Comparison of ENCODE assay signal across 8 cellular contexts in genomic region chr6:95577317-95578105, GRCh38. TPM values are rescaled to one million over a fixed set of nuclear protein-coding genes. Genes with fewer than 3 reads are reported as not detected.
DNase-seq lines count a peak whose midpoint lies in the region; ATAC-seq and TF ChIP-seq lines count a peak whose summit lies in the region.

TSS of gene MANEA (plus strand) at chr6:95577535. CDS start at chr6:95586440, 8,905 bp downstream.

- no peaks in the 10 kb centered on the region for H3K36me3 Mint-ChIP-seq in progenitor cell of endocrine pancreas (ENCODE audit: insufficient read depth)

- ATAC-seq in HG02852 (IDR thresholded peaks at IDR 0.05; ENCODE audit: unreplicated experiment) (peak; percentile 82), left cardiac atrium (peak; percentile 98 to 99), upper lobe of right lung (peak; percentile 97)

- in situ Hi-C loops in GM13977 (cut with MboI; ENCODE audit: low pct_unique_long_range_greater_than_20kb, low sequenced_read_pairs, unreplicated experiment): no loop called here

- H3K9me3 ChIP-seq in adrenal gland (replicated peaks in 1 of 3) (no peaks in the 10 kb centered on the region), upper lobe of right lung (no peaks in the 10 kb centered on the region)

- H3K27me3 ChIP-seq in adrenal gland (no peaks in the 10 kb centered on the region), upper lobe of right lung (no peaks in the 10 kb centered on the region)

- TF ChIP-seq CTCF in GM13977 (IDR thresholded peaks at IDR 0.05; ENCODE audit: extremely low read depth, insufficient read depth, missing control alignments) (no peak), adrenal gland (IDR thresholded peaks at IDR 0.05) (peak in 1 of 6 experiments; percentile 15), progenitor cell of endocrine pancreas (IDR thresholded peaks at IDR 0.05; ENCODE audit: unreplicated experiment) (peak; percentile 11), upper lobe of right lung (IDR thresholded peaks at IDR 0.05) (no peak)

- H3K27ac ChIP-seq in adrenal gland (peak within 1 kb of the TSS; percentile 34 to 96 (median 94)), upper lobe of right lung (peak within 1 kb of the TSS; percentile 94)

- TF ChIP-seq POLR2A in adrenal gland (IDR thresholded peaks at IDR 0.05): peak; percentile 5 to 73

- peak within 1 kb of the TSS; percentile 99 for H3K27ac Mint-ChIP-seq in progenitor cell of endocrine pancreas

- H3K4me1 Mint-ChIP-seq in progenitor cell of endocrine pancreas (ENCODE audit: low read depth): peaks cover 25% of the 10 kb centered on the region

- peak; percentile 84 for DNase-seq in GM13977 (ENCODE audit: low spot score)
- peak; percentile 68 for DNase-seq in NCI-H1436 treated with DMSO at 0.1 percent for 48 hours (lab: John Stamatoyannopoulos, UW)
- peak; percentile 64 to 87 (median 75) for DNase-seq in T-helper 1 cell
- DNase-seq in adrenal gland: peak; percentile 76 to 87 (median 82)
- DNase-seq in left cardiac atrium: peak; percentile 85
- DNase-seq in progenitor cell of endocrine pancreas (ENCODE audit: low spot score, unreplicated experiment): peak; percentile 67
- peak; percentile 89 for DNase-seq in upper lobe of right lung

- H3K4me3 ChIP-seq in adrenal gland: peak within 1 kb of the TSS; percentile 68 to 98 (median 92)
- peak within 1 kb of the TSS; percentile 82 for H3K4me3 ChIP-seq in upper lobe of right lung

- H3K9me3 Mint-ChIP-seq in progenitor cell of endocrine pancreas (ENCODE audit: low read depth): no peaks in the 10 kb centered on the region

- H3K36me3 ChIP-seq in adrenal gland (replicated peaks in 1 of 2) (no peaks in the 10 kb centered on the region), upper lobe of right lung (no peaks in the 10 kb centered on the region)

- peak within 1 kb of the TSS; percentile 91 for H3K4me3 Mint-ChIP-seq in progenitor cell of endocrine pancreas (ENCODE audit: low read depth)

- WGBS in adrenal gland, 4 donors: 0 to 2% (median 1%) methylated on average over 39 to 70 of the region's 70 CpGs

- peaks cover 5 to 26% of the 10 kb centered on the region in 2 donors for H3K4me1 ChIP-seq in adrenal gland (replicated peaks in 1 of 2)
- H3K4me1 ChIP-seq in upper lobe of right lung: peaks cover 20% of the 10 kb centered on the region

- intact Hi-C loops in adrenal gland (cut with DNase I) (no loop called here), left cardiac atrium (cut with DNase I) (no loop called here), upper lobe of right lung (cut with DNase I) (no loop called here)

- peaks cover 11% of the 10 kb centered on the region for H3K27me3 Mint-ChIP-seq in progenitor cell of endocrine pancreas

RNA-seq across cellular contexts. Expression of gene MANEA, which starts in this region (rescaled TPM):
- total RNA-seq in adrenal gland: 10 to 100 TPM in 4 of 8 donors, 1 to 10 TPM in 4; 6.4 to 12.7 (median 10.5) TPM
- 10 to 100 TPM in 1 of 3 donors, 1 to 10 TPM in 2; 1.1 to 18.7 (median 1.6) TPM for polyA plus RNA-seq in adrenal gland
- 10 to 100 TPM in 1 of 2 donors, 1 to 10 TPM in 1; 7.2 to 10.2 TPM for total RNA-seq in left cardiac atrium
- 10.8 and 12.4 TPM in 2 replicates for total RNA-seq in progenitor cell of endocrine pancreas
- 10.6 TPM for total RNA-seq in upper lobe of right lung

Comparison
In these comparisons a context has a peak if more than half of its experiments do, and no peak if none do; other contexts are left out.
1. Peak in every context shown above with its lines: DNase-seq, ATAC-seq, H3K4me3 ChIP-seq and H3K27ac ChIP-seq.